ENCODE assay signal across 1 cellular context in genomic region chr17:57375770-57376181, GRCh38.
TF ChIP-seq lines count a peak whose summit lies in the region.

No MANE protein-coding gene starts in this region.

TF ChIP-seq in GM23338, 12 proteins besides CTCF, POLR2A, EP300 and RAD21 (continued from another document):
- TF ChIP-seq CREB1 (CRISPR knock-in tag; IDR thresholded peaks at IDR 0.05; ENCODE audit: low read depth) (no peak), EZH2 (IDR thresholded peaks at IDR 0.05; ENCODE audit: low read depth, unreplicated experiment) (no peak), NANOG (IDR thresholded peaks at IDR 0.05; ENCODE audit: borderline replicate concordance) (no peak), STAT1 (IDR thresholded peaks at IDR 0.05; ENCODE audit: unreplicated experiment) (no peak)
TF ChIP-seq in GM23338: peak in this region for 0.
